Comparison of ENCODE assay signal across 10 cellular contexts in the genomic region with DNA sequence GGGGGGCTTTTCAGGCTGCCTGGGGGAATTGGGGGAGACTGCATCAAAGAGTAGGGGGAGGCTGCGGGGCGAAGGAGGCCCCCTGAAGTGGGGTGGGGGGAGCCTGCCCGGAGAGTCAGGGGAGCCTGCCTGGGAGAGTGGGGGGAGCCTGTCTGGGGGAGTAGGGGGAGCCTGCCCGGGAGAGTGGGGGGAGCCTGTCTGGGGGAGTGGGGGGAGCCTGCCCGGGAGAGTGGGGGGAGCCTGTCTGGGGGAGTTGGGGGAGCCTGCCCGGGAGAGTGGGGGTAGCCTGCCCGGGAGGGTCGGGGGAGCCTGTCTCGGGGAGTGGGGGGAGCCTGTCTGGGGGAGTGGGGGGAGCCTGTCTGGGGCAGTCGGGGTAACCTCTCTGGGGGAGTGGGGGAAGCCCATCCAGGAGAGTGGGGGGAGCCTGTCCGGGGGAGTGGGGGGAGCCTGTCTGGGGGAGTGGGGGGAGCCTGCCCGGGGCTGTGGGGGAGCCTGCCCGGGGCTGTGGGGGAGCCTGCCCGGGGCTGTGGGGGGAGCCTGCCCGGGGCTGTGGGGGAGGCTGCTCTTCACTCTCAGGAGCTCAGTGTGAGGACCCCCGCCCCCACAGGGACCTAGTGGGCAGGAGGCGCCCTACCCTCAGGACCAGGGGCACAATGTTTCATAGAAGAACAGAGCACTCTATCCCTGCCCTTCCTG. TPM values are rescaled to one million over a fixed set of nuclear protein-coding genes. Genes with fewer than 3 reads are reported as not detected.
DNase-seq lines count a peak whose midpoint lies in the region; ATAC-seq, FAIRE-seq and TF ChIP-seq lines count a peak whose summit lies in the region.
"Had no signal": no experiment of that assay in that cellular context is flagged by ENCODE, and none has a peak within 500 bp of the region (broad histone marks: within the 10 kb centered on the region; RNA-seq: fewer than 3 reads in every experiment).

No MANE protein-coding gene starts in this region.

- POLR2A ChIA-PET in endothelial cell of umbilical vein (lab: Charles Lee): no interaction called here

- H2AFZ ChIP-seq in Loucy (ENCODE audit: low read length) (peak overlapping the region; percentile 75), endothelial cell of umbilical vein (ENCODE audit: low read depth, low read length) (peak overlapping the region; percentile 15)

- H3K36me3 ChIP-seq in Loucy (ENCODE audit: insufficient read depth, low read length): no peaks in the 10 kb centered on the region
- no peaks in the 10 kb centered on the region for H3K36me3 ChIP-seq in endothelial cell of umbilical vein (ENCODE audit: control insufficient read depth in 2 of 2, extremely low read depth in 1 of 2, insufficient read depth in 2 of 2, low read length in 2 of 2)
- H3K36me3 ChIP-seq in ovary: no peaks in the 10 kb centered on the region

- H3K9me1 ChIP-seq in endothelial cell of umbilical vein (replicated peaks; ENCODE audit: control insufficient read depth, extremely low read depth, insufficient read depth, low read length): no peaks in the 10 kb centered on the region

- H3K9ac ChIP-seq in Loucy (ENCODE audit: low read depth, low read length, poor library complexity, severe bottlenecking) (no peak overlapping the region), endothelial cell of umbilical vein (replicated peaks; ENCODE audit: extremely low read depth, insufficient read depth, low read length) (no peak overlapping the region)

- DNase-seq in CD14-positive monocyte (ENCODE audit: low spot score) (no peak), endothelial cell of umbilical vein (ENCODE audit: low read depth, low spot score) (no peak), ovary (no peak), NCI-H510A treated with DMSO at 0.1 percent for 48 hours (lab: John Stamatoyannopoulos, UW) (no peak)
- DNase-seq: DND-41, NCI-H2171 treated with DMSO at 0.1 percent for 48 hours had no signal

- H3K4me2 ChIP-seq in Loucy (ENCODE audit: low read depth, low read length, poor library complexity, severe bottlenecking) (peak overlapping the region; percentile 67), endothelial cell of umbilical vein (ENCODE audit: insufficient read depth, low read length) (no peak overlapping the region)

- no peaks in the 10 kb centered on the region for H3K9me2 ChIP-seq in Loucy (replicated peaks; ENCODE audit: low read depth, low read length)

- TF ChIP-seq CTCF in CD14-positive monocyte (IDR thresholded peaks at IDR 0.05) (no peak), Loucy (conservative IDR thresholded peaks at IDR 0.05; ENCODE audit: low read length) (no peak), endothelial cell of umbilical vein (IDR thresholded peaks at IDR 0.05; ENCODE audit: extremely low read depth in 1 of 2, insufficient read depth in 1 of 2, low read depth in 1 of 2, low read length in 2 of 2) (no peak), ovary (IDR thresholded peaks at IDR 0.05) (no peak)

- ATAC-seq in GM21529 (IDR thresholded peaks at IDR 0.05; ENCODE audit: unreplicated experiment): no peak
- no peak for ATAC-seq in HG03175 (IDR thresholded peaks at IDR 0.05; ENCODE audit: unreplicated experiment)
- no peak for ATAC-seq in HG02759 (IDR thresholded peaks at IDR 0.05; ENCODE audit: unreplicated experiment)

- no peaks in the 10 kb centered on the region for H3K36me3 Mint-ChIP-seq in CD14-positive monocyte

- TF ChIP-seq EP300 in ovary (IDR thresholded peaks at IDR 0.05): no peak

- peak overlapping the region in 2 of 7 donors; percentile 69 to 78 for H3K27ac Mint-ChIP-seq in CD14-positive monocyte

- peaks cover 11% of the 10 kb centered on the region for H3K4me1 Mint-ChIP-seq in CD14-positive monocyte

- peak overlapping the region; percentile 87 to 93 for H3K4me3 Mint-ChIP-seq in CD14-positive monocyte

- no peak overlapping the region for H3K27ac ChIP-seq in endothelial cell of umbilical vein (ENCODE audit: insufficient read depth, low read depth, low read length)
- no peak overlapping the region for H3K27ac ChIP-seq in ovary

- no TSS peak for BruUV-seq in endothelial cell of umbilical vein (replicated peaks; lab: Mats Ljungman, UMichigan)

- H3K27me3 ChIP-seq in Loucy (ENCODE audit: insufficient read depth, low read length, poor library complexity, severe bottlenecking): no peaks in the 10 kb centered on the region
- H3K27me3 ChIP-seq in endothelial cell of umbilical vein (ENCODE audit: control insufficient read depth in 2 of 2, insufficient read depth in 2 of 2, low read length in 2 of 2): peaks cover 1 to 2% of the 10 kb centered on the region in 2 experiments
- no peaks in the 10 kb centered on the region for H3K27me3 ChIP-seq in ovary

- H4K20me1 ChIP-seq in Loucy (ENCODE audit: insufficient read depth, low read length, poor library complexity, severe bottlenecking) (no peaks in the 10 kb centered on the region), endothelial cell of umbilical vein (replicated peaks; ENCODE audit: control insufficient read depth, extremely low read depth, insufficient read depth, low read length) (no peaks in the 10 kb centered on the region)

- TF ChIP-seq POLR2A in endothelial cell of umbilical vein (IDR thresholded peaks at IDR 0.05; ENCODE audit: low read depth, low read length) (no peak), ovary (IDR thresholded peaks at IDR 0.05) (no peak)

- 0 to 11% (median 5%) methylated on average over 4 to 17 of the region's 17 CpGs for WGBS in ovary, 3 donors

- H3K4me3 ChIP-seq in Loucy (ENCODE audit: low read length, poor library complexity, severe bottlenecking) (peak overlapping the region; percentile 62), endothelial cell of umbilical vein (replicated peaks in 1 of 3; ENCODE audit: insufficient read depth in 1 of 3, low read depth in 1 of 3, low read length in 3 of 3) (no peak overlapping the region), ovary (peak overlapping the region; percentile 24)

- intact Hi-C loops in CD14-positive monocyte (cut with micrococcal nuclease) (no loop called here), endothelial cell of umbilical vein (cut with micrococcal nuclease) (no loop called here), ovary (cut with DNase I) (no loop called here)

- H3K79me2 ChIP-seq in Loucy (ENCODE audit: insufficient read depth, low read length) (no peaks in the 10 kb centered on the region), endothelial cell of umbilical vein (ENCODE audit: control insufficient read depth, insufficient read depth, low read length) (no peaks in the 10 kb centered on the region)

- H3K4me1 ChIP-seq in Loucy (ENCODE audit: insufficient read depth, low read length, poor library complexity, severe bottlenecking) (no peaks in the 10 kb centered on the region), endothelial cell of umbilical vein (ENCODE audit: control insufficient read depth, extremely low read depth, insufficient read depth, low read length) (no peaks in the 10 kb centered on the region), ovary (ENCODE audit: insufficient read depth) (peaks cover 6% of the 10 kb centered on the region)

- H3K9me3 ChIP-seq in Loucy (ENCODE audit: insufficient read depth, low read depth, low read length) (no peaks in the 10 kb centered on the region), endothelial cell of umbilical vein (replicated peaks; ENCODE audit: control insufficient read depth, insufficient read depth, low read length) (no peaks in the 10 kb centered on the region), ovary (no peaks in the 10 kb centered on the region)

- peaks cover 6 to 16% (median 14%) of the 10 kb centered on the region in 3 donors for H3K27me3 Mint-ChIP-seq in CD14-positive monocyte (ENCODE audit: low read depth in 3 of 3)

- FAIRE-seq in endothelial cell of umbilical vein (lab: Jason Lieb, UNC): no peak

- no peaks in the 10 kb centered on the region for H3K9me3 Mint-ChIP-seq in CD14-positive monocyte

- peaks cover 2% of the 10 kb centered on the region; the same call in 1 of the 2 replicates for H3F3A ChIP-seq in Loucy (ENCODE audit: low read depth)

- CTCF ChIA-PET in endothelial cell of umbilical vein (lab: Charles Lee): interaction anchor here (1.1 to 2.0 kb wide), 4 partner anchors 10 to 58 kb away, joined by 3 to 5 read pairs (median 4); no protein-coding TSS in a partner anchor

- dilution Hi-C loops in endothelial cell of umbilical vein (cut with MboI; ENCODE audit: extremely low pct_ligation_motif_present, low sequenced_read_pairs): no loop called here

TF ChIP-seq in endothelial cell of umbilical vein, 7 proteins besides CTCF, POLR2A, EP300 and RAD21:
- TF ChIP-seq, protein P1, sequence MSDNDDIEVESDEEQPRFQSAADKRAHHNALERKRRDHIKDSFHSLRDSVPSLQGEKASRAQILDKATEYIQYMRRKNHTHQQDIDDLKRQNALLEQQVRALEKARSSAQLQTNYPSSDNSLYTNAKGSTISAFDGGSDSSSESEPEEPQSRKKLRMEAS (IDR thresholded peaks at IDR 0.05; ENCODE audit: insufficient read depth, insufficient read length): no peak
- no peak for TF ChIP-seq MYC (IDR thresholded peaks at IDR 0.05; ENCODE audit: low read depth, low read length)
- no peak for TF ChIP-seq JUN (IDR thresholded peaks at IDR 0.05; ENCODE audit: borderline replicate concordance, insufficient read depth, insufficient read length, low read depth)
- TF ChIP-seq POLR2AphosphoS5 (IDR thresholded peaks at IDR 0.05; ENCODE audit: insufficient read depth, low read depth, low read length): no peak
- TF ChIP-seq EZH2 (IDR thresholded peaks at IDR 0.05; ENCODE audit: borderline replicate concordance, low read depth, low read length, severe bottlenecking): no peak
- TF ChIP-seq FOS (IDR thresholded peaks at IDR 0.05; ENCODE audit: borderline replicate concordance, insufficient read depth, low read length): no peak
- no peak for TF ChIP-seq GATA2 (IDR thresholded peaks at IDR 0.05; ENCODE audit: insufficient read depth, insufficient read length, low read depth, low read length)
TF ChIP-seq in endothelial cell of umbilical vein: peak in this region for 0.

RNA-seq across cellular contexts. Expression of gene DEGS2, which starts 6.5 kb away (rescaled TPM):
- polyA plus RNA-seq in CD14-positive monocyte (under 1 TPM in 1 of 2 donors, not detected in 1; 0.36 TPM), endothelial cell of umbilical vein (0.02 and 0.06 TPM in 2 replicates), ovary (1 to 10 TPM in 1 of 2 donors, not detected in 1; 1.8 TPM)
- total RNA-seq in endothelial cell of umbilical vein (not detected in 2 replicates), ovary (1 to 10 TPM in 4 of 7 donors, under 1 TPM in 3; 0.45 to 7.9 (median 2.9) TPM)
- not detected in 2 replicates for polyA plus RNA-seq in endothelial cell of umbilical vein (2011; cell fraction: cytosol; rRNA removed)
- 0.03 TPM in 1 of 2 replicates, not detected in the other for polyA plus RNA-seq in endothelial cell of umbilical vein (2011; cell fraction: nucleus; rRNA removed)
- 0.15 and 0.16 TPM in 2 replicates for polyA plus RNA-seq in endothelial cell of umbilical vein (2012)
- polyA minus RNA-seq in endothelial cell of umbilical vein: 0.49 TPM in 1 of 2 replicates, not detected in the other
- polyA minus RNA-seq in endothelial cell of umbilical vein (2011; cell fraction: cytosol; rRNA and poly(A)+ RNA removed): not detected
- polyA minus RNA-seq in endothelial cell of umbilical vein (2011; cell fraction: nucleus; rRNA and poly(A)+ RNA removed): 0.19 TPM in 1 of 2 replicates, not detected in the other

Comparison
In these comparisons a context has a peak if more than half of its experiments do, and no peak if none do; other contexts are left out.
1. H3K4me3 ChIP-seq: peak in Loucy (single experiment) and ovary (single experiment); none in endothelial cell of umbilical vein (0 of 3).